ENCODE assay signal across 1 cellular context in genomic region chr15:88646088-88646405, GRCh38.
TF ChIP-seq lines count a peak whose summit lies in the region.

No MANE protein-coding gene starts in this region.

TF ChIP-seq in GM23338, 12 proteins besides CTCF, POLR2A, EP300 and RAD21:
- TF ChIP-seq EZH2 (IDR thresholded peaks at IDR 0.05; ENCODE audit: low read depth, unreplicated experiment) (no peak), JUNB (IDR thresholded peaks at IDR 0.05; ENCODE audit: unreplicated experiment) (no peak)
